Comparison of ENCODE assay signal across 22 cellular contexts in genomic region chr6:92114797-92115196, GRCh38.
"Had no signal": no experiment of that assay in that cellular context is flagged by ENCODE, and none has a peak within 500 bp of the region (broad histone marks: within the 10 kb centered on the region; RNA-seq: fewer than 3 reads in every experiment).

No MANE protein-coding gene starts in this region.

- H3K27ac Mint-ChIP-seq: activated CD4-positive, alpha-beta T cell treated with anti-CD3 and anti-CD28 coated beads, Interleukin-2, amount 10 ng/mL, durations not matched to agents 24 days and 14 days; activated CD8-positive, alpha-beta T cell treated with anti-CD3 and anti-CD28 coated beads for 36 hours; activated naive CD4-positive, alpha-beta T cell treated with anti-CD3 and anti-CD28 coated beads, Interleukin-2, amount 10 ng/mL, durations not matched to agents 7 days and 5 days; activated naive CD8-positive, alpha-beta T cell treated with anti-CD3 and anti-CD28 coated beads, Interleukin-2, amount 50 U/mL, for 24 hours; dendritic cell treated with granulocyte-macrophage colony-stimulating factor and Interleukin-4, amounts not matched to agents 40 ng/mL and 50 ng/mL, for 4 days; naive thymus-derived CD8-positive, alpha-beta T cell; stimulated activated memory B cell treated with anti-CD40 and anti-IgM and Interleukin-4, amounts not matched to agents 10 μg/mL and 1 μg/mL and 100 μg/mL, for 72 hours had no signal

- H3K4me3 Mint-ChIP-seq: activated CD4-positive, alpha-beta T cell treated with anti-CD3 and anti-CD28 coated beads, Interleukin-2, amount 10 ng/mL, durations not matched to agents 24 days and 14 days; activated CD8-positive, alpha-beta T cell treated with anti-CD3 and anti-CD28 coated beads for 36 hours; activated naive CD4-positive, alpha-beta T cell treated with anti-CD3 and anti-CD28 coated beads, Interleukin-2, amount 10 ng/mL, durations not matched to agents 7 days and 5 days; activated naive CD8-positive, alpha-beta T cell treated with anti-CD3 and anti-CD28 coated beads, Interleukin-2, amount 50 U/mL, for 24 hours; activated T-cell treated with anti-CD3 and anti-CD28 coated beads, Interleukin-2, amount 50 U/mL, for 4 hours; dendritic cell treated with granulocyte-macrophage colony-stimulating factor and Interleukin-4, amounts not matched to agents 40 ng/mL and 50 ng/mL, for 4 days; naive thymus-derived CD8-positive, alpha-beta T cell; stimulated activated memory B cell treated with anti-CD40 and anti-IgM and Interleukin-4, amounts not matched to agents 10 μg/mL and 1 μg/mL and 100 μg/mL, for 72 hours had no signal

- H3K9me3 ChIP-seq: breast epithelium, esophagus muscularis mucosa, left ventricle myocardium inferior, pancreas, right lobe of liver, thoracic aorta, upper lobe of left lung had no signal

- DNase-seq: activated CD4-positive, alpha-beta T cell treated with anti-CD3 and anti-CD28 coated beads, Interleukin-2, amount 10 ng/mL, durations not matched to agents 24 days and 14 days; activated CD8-positive, alpha-beta T cell treated with anti-CD3 and anti-CD28 coated beads for 36 hours; activated naive CD4-positive, alpha-beta T cell treated with anti-CD3 and anti-CD28 coated beads, Interleukin-2, amount 10 ng/mL, durations not matched to agents 7 days and 5 days; activated naive CD8-positive, alpha-beta T cell treated with anti-CD3 and anti-CD28 coated beads, Interleukin-2, amount 50 U/mL, for 24 hours; activated T-cell treated with anti-CD3 and anti-CD28 coated beads, Interleukin-2, amount 50 U/mL, for 4 hours; cerebellar nuclear complex; effector CD8-positive, alpha-beta T cell; glutamatergic neuron; kidney; left ventricle myocardium inferior; mesenchymal stem cell; naive thymus-derived CD8-positive, alpha-beta T cell; pancreas; right lobe of liver; stimulated activated CD4-positive, alpha-beta T cell treated with anti-CD3 and anti-CD28 coated beads, Interleukin-4, amount 100 ng/mL, for 4 hours; T1000; upper lobe of left lung had no signal

- H3K27ac ChIP-seq: breast epithelium, esophagus muscularis mucosa, left ventricle myocardium inferior, pancreas, right lobe of liver, thoracic aorta, upper lobe of left lung had no signal

- H3K36me3 Mint-ChIP-seq: activated naive CD4-positive, alpha-beta T cell treated with anti-CD3 and anti-CD28 coated beads, Interleukin-2, amount 10 ng/mL, durations not matched to agents 7 days and 5 days; naive thymus-derived CD8-positive, alpha-beta T cell; stimulated activated memory B cell treated with anti-CD40 and anti-IgM and Interleukin-4, amounts not matched to agents 10 μg/mL and 1 μg/mL and 100 μg/mL, for 72 hours had no signal

- ATAC-seq: activated CD8-positive, alpha-beta T cell treated with anti-CD3 and anti-CD28 coated beads for 36 hours; activated naive CD8-positive, alpha-beta T cell treated with anti-CD3 and anti-CD28 coated beads, Interleukin-2, amount 50 U/mL, for 24 hours; activated T-cell treated with anti-CD3 and anti-CD28 coated beads, Interleukin-2, amount 50 U/mL, for 4 hours; naive thymus-derived CD8-positive, alpha-beta T cell; right lobe of liver; stimulated activated memory B cell treated with anti-CD40 and anti-IgM and Interleukin-4, amounts not matched to agents 10 μg/mL and 1 μg/mL and 100 μg/mL, for 72 hours had no signal

- H3K27me3 Mint-ChIP-seq: activated CD4-positive, alpha-beta T cell treated with anti-CD3 and anti-CD28 coated beads, Interleukin-2, amount 10 ng/mL, durations not matched to agents 24 days and 14 days; activated CD8-positive, alpha-beta T cell treated with anti-CD3 and anti-CD28 coated beads for 36 hours; activated naive CD4-positive, alpha-beta T cell treated with anti-CD3 and anti-CD28 coated beads, Interleukin-2, amount 10 ng/mL, durations not matched to agents 7 days and 5 days; activated naive CD8-positive, alpha-beta T cell treated with anti-CD3 and anti-CD28 coated beads, Interleukin-2, amount 50 U/mL, for 24 hours; dendritic cell treated with granulocyte-macrophage colony-stimulating factor and Interleukin-4, amounts not matched to agents 40 ng/mL and 50 ng/mL, for 4 days; naive thymus-derived CD8-positive, alpha-beta T cell; stimulated activated memory B cell treated with anti-CD40 and anti-IgM and Interleukin-4, amounts not matched to agents 10 μg/mL and 1 μg/mL and 100 μg/mL, for 72 hours had no signal

- H3K4me3 ChIP-seq: breast epithelium, esophagus muscularis mucosa, left ventricle myocardium inferior, pancreas, right lobe of liver, thoracic aorta, upper lobe of left lung had no signal

- H3K36me3 ChIP-seq: breast epithelium, esophagus muscularis mucosa, left ventricle myocardium inferior, pancreas, right lobe of liver, thoracic aorta, upper lobe of left lung had no signal

- H3K4me1 Mint-ChIP-seq: activated CD4-positive, alpha-beta T cell treated with anti-CD3 and anti-CD28 coated beads, Interleukin-2, amount 10 ng/mL, durations not matched to agents 24 days and 14 days; activated naive CD4-positive, alpha-beta T cell treated with anti-CD3 and anti-CD28 coated beads, Interleukin-2, amount 10 ng/mL, durations not matched to agents 7 days and 5 days; activated naive CD8-positive, alpha-beta T cell treated with anti-CD3 and anti-CD28 coated beads, Interleukin-2, amount 50 U/mL, for 24 hours; naive thymus-derived CD8-positive, alpha-beta T cell; stimulated activated memory B cell treated with anti-CD40 and anti-IgM and Interleukin-4, amounts not matched to agents 10 μg/mL and 1 μg/mL and 100 μg/mL, for 72 hours had no signal

- H3K27me3 ChIP-seq: breast epithelium, esophagus muscularis mucosa, pancreas, right lobe of liver, upper lobe of left lung had no signal

- H3K9me3 Mint-ChIP-seq: activated CD8-positive, alpha-beta T cell treated with anti-CD3 and anti-CD28 coated beads for 36 hours; activated naive CD8-positive, alpha-beta T cell treated with anti-CD3 and anti-CD28 coated beads, Interleukin-2, amount 50 U/mL, for 24 hours; stimulated activated memory B cell treated with anti-CD40 and anti-IgM and Interleukin-4, amounts not matched to agents 10 μg/mL and 1 μg/mL and 100 μg/mL, for 72 hours had no signal

- H3K4me1 ChIP-seq: breast epithelium, esophagus muscularis mucosa, left ventricle myocardium inferior, pancreas, right lobe of liver, upper lobe of left lung had no signal
